In genomic region chr7:862157-862556, GRCh38 we compare ENCODE assay signal across 28 cellular contexts. TPM values are rescaled to one million over a fixed set of nuclear protein-coding genes. Genes with fewer than 3 reads are reported as not detected.
A peak's percentile ranks its signal among the peaks of the same experiment; 100 is the strongest.
DNase-seq lines count a peak whose midpoint lies in the region; ATAC-seq, FAIRE-seq and TF ChIP-seq lines count a peak whose summit lies in the region.
"Had no signal": no experiment of that assay in that cellular context is flagged by ENCODE, and none has a peak within 500 bp of the region (broad histone marks: within the 10 kb centered on the region; RNA-seq: fewer than 3 reads in every experiment).

No MANE protein-coding gene starts in this region.

- H3K36me3 ChIP-seq in Peyer's patch: peaks cover 0 to 90% (median 0%) of the 10 kb centered on the region in 3 donors

- H3K36me3 Mint-ChIP-seq in natural killer cell treated with Interleukin-12 subunit alpha and Interleukin-12 subunit beta and Interleukin-15 and Interleukin-18, amount 100 ng/mL, for 72 hours: peaks cover 15% of the 10 kb centered on the region
- peaks cover 8% of the 10 kb centered on the region for H3K36me3 Mint-ChIP-seq in natural killer cell
- peaks cover 39% of the 10 kb centered on the region for H3K36me3 Mint-ChIP-seq in effector memory CD8-positive, alpha-beta T cell (ENCODE audit: insufficient read depth)

- H3K4me3 Mint-ChIP-seq in natural killer cell treated with Interleukin-12 subunit alpha and Interleukin-12 subunit beta and Interleukin-15 and Interleukin-18, amount 100 ng/mL, for 72 hours: no peak overlapping the region
- H3K4me3 Mint-ChIP-seq in natural killer cell: no peak overlapping the region
- H3K4me3 Mint-ChIP-seq in effector memory CD8-positive, alpha-beta T cell: no peak overlapping the region
- H3K4me3 Mint-ChIP-seq: CD14-positive monocyte; CD8-positive, alpha-beta memory T cell had no signal

- H3K27ac ChIP-seq in Peyer's patch: no peak overlapping the region
- H3K27ac ChIP-seq: A549, HL-60 had no signal

- ATAC-seq in natural killer cell treated with Interleukin-12 subunit alpha and Interleukin-12 subunit beta and Interleukin-15 and Interleukin-18, amount 100 ng/mL, for 72 hours: no peak
- ATAC-seq in natural killer cell: no peak
- no peak for ATAC-seq in effector memory CD8-positive, alpha-beta T cell (replicated peaks)
- ATAC-seq: A549 had no signal

- intact Hi-C loops in natural killer cell (cut with micrococcal nuclease): no loop called here

- H3K27ac Mint-ChIP-seq in natural killer cell treated with Interleukin-12 subunit alpha and Interleukin-12 subunit beta and Interleukin-15 and Interleukin-18, amount 100 ng/mL, for 72 hours: no peak overlapping the region
- H3K27ac Mint-ChIP-seq in natural killer cell: no peak overlapping the region
- H3K27ac Mint-ChIP-seq in effector memory CD8-positive, alpha-beta T cell: peak overlapping the region; percentile 66 to 71

- TF ChIP-seq POLR2A in Peyer's patch (IDR thresholded peaks at IDR 0.05): no peak

- H3K27me3 Mint-ChIP-seq in natural killer cell treated with Interleukin-12 subunit alpha and Interleukin-12 subunit beta and Interleukin-15 and Interleukin-18, amount 100 ng/mL, for 72 hours: no peaks in the 10 kb centered on the region
- no peaks in the 10 kb centered on the region for H3K27me3 Mint-ChIP-seq in natural killer cell (ENCODE audit: low read depth in 2 of 2)
- H3K27me3 Mint-ChIP-seq in effector memory CD8-positive, alpha-beta T cell: no peaks in the 10 kb centered on the region

- H3K9me3 ChIP-seq in Peyer's patch: no peaks in the 10 kb centered on the region
- H3K9me3 ChIP-seq: A549, BE2C had no signal

- peak; percentile 26 for DNase-seq in natural killer cell treated with Interleukin-12 subunit alpha and Interleukin-12 subunit beta and Interleukin-15 and Interleukin-18, amount 100 ng/mL, for 72 hours (ENCODE audit: low spot score)
- no peak for DNase-seq in natural killer cell
- peak; percentile 88 for DNase-seq in NCI-H82 treated with DMSO at 0.1 percent for 48 hours (lab: John Stamatoyannopoulos, UW; ENCODE audit: unreplicated experiment)
- no peak for DNase-seq in effector memory CD8-positive, alpha-beta T cell
- no peak for DNase-seq in urothelium cell line (ENCODE audit: low spot score)
- no peak for DNase-seq in SW 1271 (lab: John Stamatoyannopoulos, UW)
- DNase-seq in HT-29 (ENCODE audit: low spot score): no peak
- DNase-seq in Peyer's patch: no peak
- DNase-seq: BE2C; Calu3; CD8-positive, alpha-beta memory T cell; DMS79 treated with DMSO at 0.1 percent for 48 hours; H7; Kasumi-1; NCI-H1105; NCI-H1436 treated with DMSO at 0.1 percent for 48 hours; NCI-H1930; NCI-H2107; NCI-H446; NCI-H524 treated with DMSO at 0.1 percent for 48 hours; NCI-H774; SHP77 treated with DMSO at 0.1 percent for 48 hours had no signal

- H3K4me1 Mint-ChIP-seq in natural killer cell treated with Interleukin-12 subunit alpha and Interleukin-12 subunit beta and Interleukin-15 and Interleukin-18, amount 100 ng/mL, for 72 hours (ENCODE audit: low read depth in 2 of 2): no peaks in the 10 kb centered on the region
- peaks cover 0 to 4% of the 10 kb centered on the region in 2 donors for H3K4me1 Mint-ChIP-seq in natural killer cell
- no peaks in the 10 kb centered on the region for H3K4me1 Mint-ChIP-seq in effector memory CD8-positive, alpha-beta T cell (ENCODE audit: low read depth in 2 of 2)
- H3K4me1 Mint-ChIP-seq: CD14-positive monocyte; CD8-positive, alpha-beta memory T cell had no signal

- TF ChIP-seq CTCF in natural killer cell (IDR thresholded peaks at IDR 0.05) (no peak), Peyer's patch (IDR thresholded peaks at IDR 0.05) (no peak)

- no peak overlapping the region for H3K4me3 ChIP-seq in Peyer's patch
- H3K4me3 ChIP-seq: A549 had no signal

- H3K9me3 Mint-ChIP-seq in natural killer cell treated with Interleukin-12 subunit alpha and Interleukin-12 subunit beta and Interleukin-15 and Interleukin-18, amount 100 ng/mL, for 72 hours: no peaks in the 10 kb centered on the region
- H3K9me3 Mint-ChIP-seq in natural killer cell: no peaks in the 10 kb centered on the region
- no peaks in the 10 kb centered on the region for H3K9me3 Mint-ChIP-seq in effector memory CD8-positive, alpha-beta T cell
- H3K9me3 Mint-ChIP-seq: CD8-positive, alpha-beta memory T cell had no signal

- peak; percentile 52 for FAIRE-seq in urothelium cell line (lab: Jason Lieb, UNC)
- FAIRE-seq: A549, GM12892, GM19239, HepG2 had no signal

- peaks cover 0 to 5% (median 1%) of the 10 kb centered on the region in 4 donors for H3K4me1 ChIP-seq in Peyer's patch
- H3K4me1 ChIP-seq: BE2C had no signal

- no peaks in the 10 kb centered on the region for H3K27me3 ChIP-seq in Peyer's patch
- H3K27me3 ChIP-seq: BE2C had no signal

RNA-seq across cellular contexts. Expression of gene GET4, which starts 14.2 kb away (rescaled TPM):
- total RNA-seq in natural killer cell treated with Interleukin-12 subunit alpha and Interleukin-12 subunit beta and Interleukin-15 and Interleukin-18, amount 100 ng/mL, for 72 hours: 10 to 100 TPM; 42.8 to 44.5 TPM
- total RNA-seq in natural killer cell: 10 to 100 TPM; 69.3 to 81.6 (median 73.2) TPM
- 228 and 253 TPM in 2 replicates for total RNA-seq in HT-29 (2014; rRNA removed; shearing (Covaris generic))
- total RNA-seq in Peyer's patch: 10 to 100 TPM; 29.7 to 93.3 (median 56.8) TPM

RNA-seq across cellular contexts. Expression of gene SUN1, which starts 29.9 kb away (rescaled TPM):
- 10 to 100 TPM; 34.3 to 50.4 TPM for total RNA-seq in natural killer cell treated with Interleukin-12 subunit alpha and Interleukin-12 subunit beta and Interleukin-15 and Interleukin-18, amount 100 ng/mL, for 72 hours
- 10 to 100 TPM; 40.2 to 63.5 (median 48.0) TPM for total RNA-seq in natural killer cell
- 145 and 200 TPM in 2 replicates for total RNA-seq in HT-29 (2014; rRNA removed; shearing (Covaris generic))
- 100 to 1,000 TPM; 113 to 259 (median 192) TPM for total RNA-seq in Peyer's patch

Comparison
In these comparisons a context has a peak if more than half of its experiments do, and no peak if none do; other contexts are left out.
1. DNase-seq: peak in natural killer cell treated with Interleukin-12 subunit alpha and Interleukin-12 subunit beta and Interleukin-15 and Interleukin-18, amount 100 ng/mL, for 72 hours (single experiment) and NCI-H82 treated with DMSO at 0.1 percent for 48 hours (single experiment); none in natural killer cell (single experiment), effector memory CD8-positive, alpha-beta T cell (0 of 3), urothelium cell line (single experiment), SW 1271 (0 of 2), HT-29 (single experiment) and Peyer's patch (0 of 3).
2. H3K27ac Mint-ChIP-seq: peak in effector memory CD8-positive, alpha-beta T cell (2 of 2); none in natural killer cell treated with Interleukin-12 subunit alpha and Interleukin-12 subunit beta and Interleukin-15 and Interleukin-18, amount 100 ng/mL, for 72 hours (0 of 2) and natural killer cell (0 of 2).